Comparison of ENCODE assay signal across 10 cellular contexts in genomic region chr14:81402123-81402495, GRCh38. TPM values are rescaled to one million over a fixed set of nuclear protein-coding genes. Genes with fewer than 3 reads are reported as not detected.
DNase-seq lines count a peak whose midpoint lies in the region; ATAC-seq, FAIRE-seq and TF ChIP-seq lines count a peak whose summit lies in the region.
"Had no signal": no experiment of that assay in that cellular context is flagged by ENCODE, and none has a peak within 500 bp of the region (broad histone marks: within the 10 kb centered on the region; RNA-seq: fewer than 3 reads in every experiment).

No MANE protein-coding gene starts in this region.

- H3K4me1 Mint-ChIP-seq in activated naive CD8-positive, alpha-beta T cell treated with anti-CD3 and anti-CD28 coated beads, Interleukin-2, amount 50 U/mL, for 24 hours, result peaks cover 22% of the 10 kb centered on the region
- peaks cover 12% of the 10 kb centered on the region for H3K4me1 Mint-ChIP-seq in activated naive CD8-positive, alpha-beta T cell treated with anti-CD3 and anti-CD28 coated beads for 36 hours

- H3K4me3 Mint-ChIP-seq in activated naive CD8-positive, alpha-beta T cell treated with anti-CD3 and anti-CD28 coated beads, Interleukin-2, amount 50 U/mL, for 24 hours, result no peak overlapping the region
- no peak overlapping the region for H3K4me3 Mint-ChIP-seq in activated naive CD8-positive, alpha-beta T cell treated with anti-CD3 and anti-CD28 coated beads for 36 hours

- FAIRE-seq in urothelium cell line (lab: Jason Lieb, UNC), result peak; percentile 55
- FAIRE-seq: GM18507 had no signal

- DNase-seq in activated naive CD8-positive, alpha-beta T cell treated with anti-CD3 and anti-CD28 coated beads, Interleukin-2, amount 50 U/mL, for 24 hours, result no peak
- no peak for DNase-seq in activated naive CD8-positive, alpha-beta T cell treated with anti-CD3 and anti-CD28 coated beads for 36 hours
- DNase-seq in NOMO-1 (lab: John Stamatoyannopoulos, UW; ENCODE audit: unreplicated experiment in 2 of 2), result peak; percentile 22 to 42
- peak; percentile 67 for DNase-seq in fibroblast of mammary gland (ENCODE audit: low read depth)
- DNase-seq in urothelium cell line (ENCODE audit: low spot score), result peak; percentile 32
- DNase-seq in NCI-H1417 (lab: John Stamatoyannopoulos, UW), result no peak
- no peak for DNase-seq in HuH-7.5 (ENCODE audit: low spot score)

- no peak overlapping the region for H3K27ac Mint-ChIP-seq in activated naive CD8-positive, alpha-beta T cell treated with anti-CD3 and anti-CD28 coated beads, Interleukin-2, amount 50 U/mL, for 24 hours
- H3K27ac Mint-ChIP-seq in activated naive CD8-positive, alpha-beta T cell treated with anti-CD3 and anti-CD28 coated beads for 36 hours, result no peak overlapping the region

- H3K9me3 Mint-ChIP-seq in activated naive CD8-positive, alpha-beta T cell treated with anti-CD3 and anti-CD28 coated beads, Interleukin-2, amount 50 U/mL, for 24 hours, result peaks cover 4% of the 10 kb centered on the region
- H3K9me3 Mint-ChIP-seq in activated naive CD8-positive, alpha-beta T cell treated with anti-CD3 and anti-CD28 coated beads for 36 hours, result peaks cover 4% of the 10 kb centered on the region
- H3K9me3 Mint-ChIP-seq: stimulated activated naive CD8-positive, alpha-beta T cell treated with anti-CD3 and anti-CD28 coated beads, Interleukin-15, Interleukin-2, amounts not matched to agents 100 ng/mL and 50 ng/mL, for 24 hours had no signal

- peak; percentile 31 for ATAC-seq in activated naive CD8-positive, alpha-beta T cell treated with anti-CD3 and anti-CD28 coated beads, Interleukin-2, amount 50 U/mL, for 24 hours
- no peak for ATAC-seq in GM21515 (IDR thresholded peaks at IDR 0.05; ENCODE audit: unreplicated experiment)

- peaks cover 24% of the 10 kb centered on the region for H3K27me3 Mint-ChIP-seq in activated naive CD8-positive, alpha-beta T cell treated with anti-CD3 and anti-CD28 coated beads, Interleukin-2, amount 50 U/mL, for 24 hours
- H3K27me3 Mint-ChIP-seq in activated naive CD8-positive, alpha-beta T cell treated with anti-CD3 and anti-CD28 coated beads for 36 hours, result peaks cover 16% of the 10 kb centered on the region

- H3K4me3 ChIP-seq in fibroblast of mammary gland (ENCODE audit: control insufficient read depth, low read depth, low read length), result no peak overlapping the region

- no peak for TF ChIP-seq CTCF in fibroblast of mammary gland (conservative IDR thresholded peaks at IDR 0.05; ENCODE audit: control insufficient read depth, insufficient read depth, low read depth, low read length)

- H3K36me3 Mint-ChIP-seq in activated naive CD8-positive, alpha-beta T cell treated with anti-CD3 and anti-CD28 coated beads, Interleukin-2, amount 50 U/mL, for 24 hours (ENCODE audit: low read depth), result no peaks in the 10 kb centered on the region
- H3K36me3 Mint-ChIP-seq in activated naive CD8-positive, alpha-beta T cell treated with anti-CD3 and anti-CD28 coated beads for 36 hours, result no peaks in the 10 kb centered on the region

RNA-seq across cellular contexts. Expression of gene STON2, which starts 2.0 kb away (rescaled TPM):
- total RNA-seq in activated naive CD8-positive, alpha-beta T cell treated with anti-CD3 and anti-CD28 coated beads for 36 hours, result under 1 TPM; 0.30 to 0.37 TPM

Comparison
In these comparisons a context has a peak if more than half of its experiments do, and no peak if none do; other contexts are left out.
1. DNase-seq: peak in NOMO-1 (2 of 2), fibroblast of mammary gland (single experiment) and urothelium cell line (single experiment); none in activated naive CD8-positive, alpha-beta T cell treated with anti-CD3 and anti-CD28 coated beads, Interleukin-2, amount 50 U/mL, for 24 hours (single experiment), activated naive CD8-positive, alpha-beta T cell treated with anti-CD3 and anti-CD28 coated beads for 36 hours (single experiment), NCI-H1417 (0 of 3) and HuH-7.5 (single experiment).